In genomic region chr22:41401781-41402648, GRCh38 we compare ENCODE assay signal across 8 cellular contexts. TPM values are rescaled to one million over a fixed set of nuclear protein-coding genes. Genes with fewer than 3 reads are reported as not detected.
DNase-seq lines count a peak whose midpoint lies in the region; ATAC-seq and TF ChIP-seq lines count a peak whose summit lies in the region.
"Had no signal": no experiment of that assay in that cellular context is flagged by ENCODE, and none has a peak within 500 bp of the region (broad histone marks: within the 10 kb centered on the region; RNA-seq: fewer than 3 reads in every experiment).

No MANE protein-coding gene starts in this region.

- peak overlapping the region; percentile 31; the same call in 1 of the 2 replicates for H3K9ac ChIP-seq in KMS-11

- peaks cover 13% of the 10 kb centered on the region for H3K36me3 Mint-ChIP-seq in CD4-positive, alpha-beta T cell (ENCODE audit: low read depth)

- H3K27me3 ChIP-seq in KMS-11 (ENCODE audit: insufficient read depth, low read depth) (no peaks in the 10 kb centered on the region), tibial artery (no peaks in the 10 kb centered on the region)
- no peaks in the 10 kb centered on the region for H3K27me3 ChIP-seq in CD4-positive, alpha-beta T cell (ENCODE audit: control insufficient read depth, insufficient read depth, low read length)

- peak overlapping the region; percentile 70 for H2AFZ ChIP-seq in KMS-11 (ENCODE audit: low read depth)

- no peaks in the 10 kb centered on the region for H3K27me3 Mint-ChIP-seq in CD4-positive, alpha-beta T cell
- H3K27me3 Mint-ChIP-seq: naive B cell had no signal

- DNase-seq in anterior cingulate cortex (lab: John Stamatoyannopoulos, UW) (peak; percentile 49 to 95 (median 86)), inferior parietal cortex (ENCODE audit: extremely low spot score) (peak; percentile 89), tibial artery (peak; percentile 63 to 94), NCI-H2029 treated with DMSO at 0.1 percent for 48 hours (lab: John Stamatoyannopoulos, UW) (no peak), T-helper 2 cell (no peak)
- no peak for DNase-seq in CD4-positive, alpha-beta T cell
- DNase-seq: naive B cell had no signal

- no peak for ATAC-seq in CD4-positive, alpha-beta T cell (ENCODE audit: poor library complexity)

- H3K27ac Mint-ChIP-seq in CD4-positive, alpha-beta T cell, result no peak overlapping the region

- H4K20me1 ChIP-seq in KMS-11 (ENCODE audit: insufficient read depth), result no peaks in the 10 kb centered on the region

- peak overlapping the region; percentile 67 for H3K4me2 ChIP-seq in KMS-11

- H3K4me1 ChIP-seq in KMS-11 (ENCODE audit: low read depth, poor library complexity, severe bottlenecking), result peaks cover 34% of the 10 kb centered on the region
- H3K4me1 ChIP-seq in tibial artery, result peaks cover 0 to 32% (median 24%) of the 10 kb centered on the region in 4 donors

- no peaks in the 10 kb centered on the region for H3K9me3 ChIP-seq in tibial artery
- no peaks in the 10 kb centered on the region for H3K9me3 ChIP-seq in CD4-positive, alpha-beta T cell (ENCODE audit: control insufficient read depth, low read length)

- H3K36me3 ChIP-seq in KMS-11 (ENCODE audit: insufficient read depth) (no peaks in the 10 kb centered on the region), tibial artery (peaks cover 11 to 31% (median 22%) of the 10 kb centered on the region in 3 donors)

- H3K4me3 ChIP-seq in KMS-11 (IDR thresholded peaks at IDR 0.05; ENCODE audit: insufficient read depth, low read depth, low read length) (no peak overlapping the region), tibial artery (no peak overlapping the region)

- no peaks in the 10 kb centered on the region for H3K9me3 Mint-ChIP-seq in CD4-positive, alpha-beta T cell
- H3K9me3 Mint-ChIP-seq: naive B cell had no signal

- POLR2A ChIA-PET in CD4-positive, alpha-beta T cell (lab: Charles Lee), result interaction anchor here (0.8 to 2.1 kb wide), 3 partner anchors 21 to 47 kb away, joined by 3 to 18 read pairs (median 9); partner anchors contain the start of genes TEF and TOB2

- no peak overlapping the region for H3K4me3 Mint-ChIP-seq in CD4-positive, alpha-beta T cell

- TF ChIP-seq CTCF in KMS-11 (conservative IDR thresholded peaks at IDR 0.05; ENCODE audit: low read depth, low read length), result no peak
- TF ChIP-seq CTCF in tibial artery (IDR thresholded peaks at IDR 0.05), result no peak
- no peak for TF ChIP-seq CTCF in CD4-positive, alpha-beta T cell (IDR thresholded peaks at IDR 0.05)

- H3K79me2 ChIP-seq in KMS-11 (ENCODE audit: insufficient read depth, low read depth), result no peaks in the 10 kb centered on the region

- intact Hi-C loops in tibial artery (cut with DNase I; ENCODE audit: low total_unique reads), result loop anchor here (5.0 kb wide), 1 partner anchor 115 kb away; no protein-coding TSS in a partner anchor
- intact Hi-C loops in CD4-positive, alpha-beta T cell (cut with DNase I, micrococcal nuclease), result loop anchor here in 1 of 2 experiments (2.0 kb wide), 1 partner anchor 195 kb away; no protein-coding TSS in a partner anchor

- CTCF ChIA-PET in CD4-positive, alpha-beta T cell (lab: Charles Lee), result interaction anchor here (4.4 kb wide), 1 partner anchor 126 kb away, joined by 54 read pairs; no protein-coding TSS in a partner anchor

- H3K4me1 Mint-ChIP-seq in CD4-positive, alpha-beta T cell (ENCODE audit: low read depth), result peaks cover 6% of the 10 kb centered on the region

- H3K27ac ChIP-seq in KMS-11 (peak overlapping the region; percentile 71), tibial artery (peak overlapping the region; percentile 70 to 75)
- no peak overlapping the region for H3K27ac ChIP-seq in CD4-positive, alpha-beta T cell (ENCODE audit: low read depth, low read length)

RNA-seq across cellular contexts. Expression of gene TEF, which starts 20.3 kb away (rescaled TPM):
- total RNA-seq in CD4-positive, alpha-beta T cell, result 1 to 10 TPM; 2.4 to 2.6 TPM

RNA-seq across cellular contexts. Expression of gene TOB2, which starts 44.6 kb away (rescaled TPM):
- total RNA-seq in CD4-positive, alpha-beta T cell, result 10 to 100 TPM; 21.0 to 26.7 TPM

Comparison
In these comparisons a context has a peak if more than half of its experiments do, and no peak if none do; other contexts are left out.
1. DNase-seq: peak in anterior cingulate cortex (58 of 58), inferior parietal cortex (single experiment) and tibial artery (2 of 2); none in CD4-positive, alpha-beta T cell (0 of 10), NCI-H2029 treated with DMSO at 0.1 percent for 48 hours (single experiment) and T-helper 2 cell (0 of 5).